Comparison of ENCODE assay signal across 8 cellular contexts in the genomic region with DNA sequence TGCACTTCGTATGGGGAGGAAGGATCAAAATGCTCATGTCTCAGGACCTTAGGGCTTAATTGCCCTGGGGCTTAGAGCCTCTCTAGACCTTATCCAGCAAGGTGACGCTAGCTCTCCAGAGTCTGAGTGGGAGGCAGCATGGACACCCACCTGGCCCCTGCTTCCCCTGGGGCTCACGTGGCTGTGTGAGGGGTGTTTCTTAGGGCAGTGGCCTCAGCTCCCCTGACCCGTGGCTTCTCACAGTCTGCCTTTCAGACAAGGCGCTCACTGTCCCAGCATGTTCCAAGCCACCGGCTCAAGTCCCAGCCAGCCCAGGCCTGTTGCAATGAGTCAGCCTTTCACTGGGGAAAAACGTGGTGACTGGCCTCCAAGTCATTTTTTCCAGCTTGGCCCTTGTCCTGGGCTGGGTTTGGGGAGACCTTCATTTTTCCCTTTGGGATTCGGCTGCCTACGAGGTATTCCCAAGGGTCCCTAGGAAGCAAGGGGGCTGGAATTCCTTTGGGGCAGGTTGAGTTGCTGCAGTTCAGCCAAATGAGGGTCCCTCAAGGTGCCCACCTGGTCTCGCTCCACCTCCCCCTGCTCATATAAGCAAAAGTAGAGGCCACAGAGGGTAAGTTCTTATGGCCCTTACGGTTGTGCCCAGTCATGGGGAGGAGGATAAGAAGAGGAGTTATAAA. TPM values are rescaled to one million over a fixed set of nuclear protein-coding genes. Genes with fewer than 3 reads are reported as not detected.
DNase-seq lines count a peak whose midpoint lies in the region; ATAC-seq and TF ChIP-seq lines count a peak whose summit lies in the region.

No MANE protein-coding gene starts in this region.

- DNase-seq in coronary artery (ENCODE audit: low spot score) (peak; percentile 95), mucosa of descending colon (peak in 2 of 3 donors; percentile 19 to 66), NCI-H446 treated with DMSO at 0.1 percent for 48 hours (lab: John Stamatoyannopoulos, UW) (no peak), LoVo (ENCODE audit: low spot score) (no peak), A673 (ENCODE audit: low spot score) (no peak)

- BruUV-seq in A673 (replicated peaks; lab: Mats Ljungman, UMichigan) = no TSS peak

- no peaks in the 10 kb centered on the region for H3K4me1 ChIP-seq in mucosa of descending colon (ENCODE audit: low read depth)
- no peaks in the 10 kb centered on the region for H3K4me1 ChIP-seq in A673 (ENCODE audit: insufficient read depth, low read length, poor library complexity, severe bottlenecking)

- intact Hi-C loops in mucosa of descending colon (cut with DNase I, micrococcal nuclease) = no loop called here
- intact Hi-C loops in A673 (cut with micrococcal nuclease; ENCODE audit: unreplicated experiment) = no loop called here

- POLR2A ChIA-PET in A673 (lab: Charles Lee; ENCODE audit: low non-redundant PET) = no interaction called here

- CTCF ChIA-PET in A673 (lab: Charles Lee) = no interaction called here

- ATAC-seq in GM18909 (IDR thresholded peaks at IDR 0.05; ENCODE audit: poor library complexity, unreplicated experiment) (peak; percentile 51), HG03558 (IDR thresholded peaks at IDR 0.05; ENCODE audit: extremely low read depth, unreplicated experiment) (peak; percentile 45), mucosa of descending colon (peak; percentile 57), HG02840 (IDR thresholded peaks at IDR 0.05; ENCODE audit: low FRiP score, unreplicated experiment) (no peak)

- H3K27me3 ChIP-seq in A673 (replicated peaks; ENCODE audit: insufficient read depth, low read depth, low read length, poor library complexity) = no peaks in the 10 kb centered on the region

- H3K27ac ChIP-seq in coronary artery = peak overlapping the region; percentile 75 to 89
- H3K27ac ChIP-seq in A673 (ENCODE audit: low read depth, low read length, poor library complexity, severe bottlenecking) = no peak overlapping the region

- H3K4me3 ChIP-seq in coronary artery = no peak overlapping the region
- H3K4me3 ChIP-seq in mucosa of descending colon = no peak overlapping the region
- H3K4me3 ChIP-seq in A673 (ENCODE audit: low read depth, low read length, poor library complexity, severe bottlenecking) = no peak overlapping the region

- no peaks in the 10 kb centered on the region for H3K9me3 ChIP-seq in mucosa of descending colon
- no peaks in the 10 kb centered on the region for H3K9me3 ChIP-seq in A673 (ENCODE audit: low read depth, low read length, poor library complexity, severe bottlenecking)

- TF ChIP-seq CTCF in coronary artery (IDR thresholded peaks at IDR 0.05) (no peak), mucosa of descending colon (IDR thresholded peaks at IDR 0.05) (no peak), A673 (conservative IDR thresholded peaks at IDR 0.05; ENCODE audit: low read depth, low read length) (no peak)

- H3K36me3 ChIP-seq in mucosa of descending colon (ENCODE audit: low read depth) (no peaks in the 10 kb centered on the region), A673 (ENCODE audit: insufficient read depth, low read length, poor library complexity, severe bottlenecking) (no peaks in the 10 kb centered on the region)

RNA-seq across cellular contexts. Expression of a gene that starts 15.7 kb away (rescaled TPM):
- 10 to 100 TPM; 40.2 to 45.5 (median 42.9) TPM for total RNA-seq in mucosa of descending colon
- 3.0 and 3.5 TPM in 2 replicates for total RNA-seq in A673 (2021)

Comparison
In these comparisons a context has a peak if more than half of its experiments do, and no peak if none do; other contexts are left out.
1. DNase-seq: peak in coronary artery (single experiment) and mucosa of descending colon (2 of 3); none in NCI-H446 treated with DMSO at 0.1 percent for 48 hours (single experiment), LoVo (single experiment) and A673 (single experiment).